In the genomic region with DNA sequence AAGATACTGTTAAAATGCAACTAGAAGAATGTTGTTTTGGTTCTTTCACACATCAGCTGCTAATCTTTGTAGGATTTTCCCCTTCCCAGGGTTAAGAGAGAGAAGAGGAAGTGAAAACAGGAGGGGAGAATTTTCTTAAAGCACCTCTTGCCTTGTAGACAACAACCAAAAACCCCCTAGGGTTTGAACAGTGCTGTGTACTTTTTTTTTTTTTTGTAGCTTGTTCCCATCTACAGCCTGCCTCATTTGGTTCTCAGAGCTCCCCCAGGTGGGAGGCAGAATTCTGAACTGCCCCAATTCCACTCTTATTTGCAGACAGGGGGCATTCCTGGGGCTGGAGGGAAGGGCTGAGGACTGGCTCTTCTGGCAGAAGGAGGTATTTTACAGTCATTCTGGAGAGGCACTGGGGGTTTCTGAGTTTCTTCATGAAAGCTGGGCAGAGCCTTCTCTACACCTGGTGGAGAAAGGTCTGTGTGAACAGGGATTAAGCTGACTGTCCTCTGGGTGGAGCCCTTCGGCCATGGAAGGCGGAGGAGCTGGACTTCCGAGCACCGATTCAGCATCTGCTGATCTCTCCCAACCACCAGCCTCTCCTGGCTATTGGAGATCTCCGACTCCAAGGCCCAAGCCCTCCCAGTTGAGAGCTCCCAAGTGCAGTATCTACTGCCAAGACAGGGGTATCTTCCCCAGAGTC, we compare ENCODE assay signal across 1 cellular context.
TF ChIP-seq lines count a peak whose summit lies in the region.

No MANE protein-coding gene starts in this region.

TF ChIP-seq in GM12878, 131 proteins besides CTCF, POLR2A, EP300 and RAD21 (continued from another document and continues in another):
- TF ChIP-seq, protein P1, sequence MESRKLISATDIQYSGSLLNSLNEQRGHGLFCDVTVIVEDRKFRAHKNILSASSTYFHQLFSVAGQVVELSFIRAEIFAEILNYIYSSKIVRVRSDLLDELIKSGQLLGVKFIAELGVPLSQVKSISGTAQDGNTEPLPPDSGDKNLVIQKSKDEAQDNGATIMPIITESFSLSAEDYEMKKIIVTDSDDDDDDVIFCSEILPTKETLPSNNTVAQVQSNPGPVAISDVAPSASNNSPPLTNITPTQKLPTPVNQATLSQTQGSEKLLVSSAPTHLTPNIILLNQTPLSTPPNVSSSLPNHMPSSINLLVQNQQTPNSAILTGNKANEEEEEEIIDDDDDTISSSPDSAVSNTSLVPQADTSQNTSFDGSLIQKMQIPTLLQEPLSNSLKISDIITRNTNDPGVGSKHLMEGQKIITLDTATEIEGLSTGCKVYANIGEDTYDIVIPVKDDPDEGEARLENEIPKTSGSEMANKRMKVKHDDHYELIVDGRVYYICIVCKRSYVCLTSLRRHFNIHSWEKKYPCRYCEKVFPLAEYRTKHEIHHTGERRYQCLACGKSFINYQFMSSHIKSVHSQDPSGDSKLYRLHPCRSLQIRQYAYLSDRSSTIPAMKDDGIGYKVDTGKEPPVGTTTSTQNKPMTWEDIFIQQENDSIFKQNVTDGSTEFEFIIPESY (IDR thresholded peaks at IDR 0.05) = no peak
- TF ChIP-seq CHD4 (IDR thresholded peaks at IDR 0.05) (no peak), NFIC (IDR thresholded peaks at IDR 0.05; ENCODE audit: low read depth, low read length) (peak; percentile 98), RB1 (IDR thresholded peaks at IDR 0.05; ENCODE audit: borderline replicate concordance) (0 out of 2 replicates have a peak, but pooled peaks have one; percentile 17), CBX3 (IDR thresholded peaks at IDR 0.05; ENCODE audit: borderline replicate concordance, low read depth) (no peak), IRF4 (IDR thresholded peaks at IDR 0.05; ENCODE audit: low read depth, low read length) (peak; percentile 86), MXI1 (IDR thresholded peaks at IDR 0.05; ENCODE audit: low read depth, low read length) (peak; percentile 81; the same call in 1 of the 2 replicates), SREBF2 (IDR thresholded peaks at IDR 0.05; ENCODE audit: low read length) (no peak), SMC3 (IDR thresholded peaks at IDR 0.05; ENCODE audit: borderline replicate concordance, low read length) (peak; percentile 65), MEF2A (IDR thresholded peaks at IDR 0.05; ENCODE audit: insufficient read depth, low read depth, low read length) (peak; percentile 90), RCOR1 (conservative IDR thresholded peaks at IDR 0.05; ENCODE audit: low read depth, low read length) (peak; percentile 29; the same call in 1 of the 2 replicates), EED (IDR thresholded peaks at IDR 0.05; ENCODE audit: low read depth) (peak; percentile 93), CHD2 (IDR thresholded peaks at IDR 0.05; ENCODE audit: borderline replicate concordance, low read depth, low read length) (peak; percentile 72), NFXL1 (IDR thresholded peaks at IDR 0.05; ENCODE audit: borderline replicate concordance) (no peak), NR2F1 (conservative IDR thresholded peaks at IDR 0.05) (peak; percentile 58), JUNB (IDR thresholded peaks at IDR 0.05) (peak; percentile 62), HCFC1 (IDR thresholded peaks at IDR 0.05; ENCODE audit: low read length) (no peak; the same call in 1 of the 2 replicates), IKZF2 (IDR thresholded peaks at IDR 0.05) (peak; percentile 97), ZNF384 (IDR thresholded peaks at IDR 0.05; ENCODE audit: borderline replicate concordance, low read depth, low read length) (peak; percentile 99), ZBED1 (IDR thresholded peaks at IDR 0.05; ENCODE audit: borderline replicate concordance) (peak; percentile 94; the same call in 1 of the 2 replicates), CBX5 (IDR thresholded peaks at IDR 0.05; ENCODE audit: low read depth) (no peak; the same call in 1 of the 2 replicates), NR2C2 (IDR thresholded peaks at IDR 0.05; ENCODE audit: borderline replicate concordance, control insufficient read depth, insufficient read length, low read depth) (no peak), HDAC2 (IDR thresholded peaks at IDR 0.05) (no peak), RAD51 (IDR thresholded peaks at IDR 0.05) (no peak; the same call in none of the 2 replicates), SIX5 (IDR thresholded peaks at IDR 0.05; ENCODE audit: low read depth, low read length, severe bottlenecking) (no peak), TAF1 (IDR thresholded peaks at IDR 0.05; ENCODE audit: borderline replicate concordance, low read depth, low read length) (peak; percentile 8; the same call in 1 of the 2 replicates), YBX1 (IDR thresholded peaks at IDR 0.05) (0 out of 2 replicates have a peak, but pooled peaks have one; percentile 19), BHLHE40 (IDR thresholded peaks at IDR 0.05; ENCODE audit: borderline replicate concordance in 1 of 2, low read depth in 2 of 2, low read length in 1 of 2) (peak; percentile 81 to 85), MTA3 (IDR thresholded peaks at IDR 0.05; ENCODE audit: borderline replicate concordance, low read length) (peak; percentile 67; the same call in 1 of the 2 replicates), EGR1 (IDR thresholded peaks at IDR 0.05; ENCODE audit: borderline replicate concordance in 1 of 2, low read depth in 2 of 2, low read length in 2 of 2) (no peak), ETV6 (conservative IDR thresholded peaks at IDR 0.05 in 1 of 2, IDR thresholded peaks at IDR 0.05 in 1 of 2; ENCODE audit: borderline replicate concordance in 1 of 2, low read depth in 1 of 2) (peak in 1 of 2 experiments; percentile 63; a peak in 1 of 4 replicates), PAX5 (IDR thresholded peaks at IDR 0.05; ENCODE audit: borderline replicate concordance, low read depth, low read length) (peak; percentile 71; the same call in 1 of the 2 replicates), ZNF622 (IDR thresholded peaks at IDR 0.05) (no peak), YY1 (IDR thresholded peaks at IDR 0.05; ENCODE audit: low read depth, low read length) (0 out of 2 replicates have a peak, but pooled peaks have one; percentile 28), ZSCAN29 (IDR thresholded peaks at IDR 0.05) (0 out of 2 replicates have a peak, but pooled peaks have one; percentile 4), RELA (IDR thresholded peaks at IDR 0.05; ENCODE audit: borderline replicate concordance, partially characterized antibody) (peak; percentile 99), SP1 (IDR thresholded peaks at IDR 0.05; ENCODE audit: low read depth, low read length) (no peak)
- TF ChIP-seq, protein P2, sequence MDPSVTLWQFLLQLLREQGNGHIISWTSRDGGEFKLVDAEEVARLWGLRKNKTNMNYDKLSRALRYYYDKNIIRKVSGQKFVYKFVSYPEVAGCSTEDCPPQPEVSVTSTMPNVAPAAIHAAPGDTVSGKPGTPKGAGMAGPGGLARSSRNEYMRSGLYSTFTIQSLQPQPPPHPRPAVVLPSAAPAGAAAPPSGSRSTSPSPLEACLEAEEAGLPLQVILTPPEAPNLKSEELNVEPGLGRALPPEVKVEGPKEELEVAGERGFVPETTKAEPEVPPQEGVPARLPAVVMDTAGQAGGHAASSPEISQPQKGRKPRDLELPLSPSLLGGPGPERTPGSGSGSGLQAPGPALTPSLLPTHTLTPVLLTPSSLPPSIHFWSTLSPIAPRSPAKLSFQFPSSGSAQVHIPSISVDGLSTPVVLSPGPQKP (IDR thresholded peaks at IDR 0.05; ENCODE audit: low read depth, low read length) = no peak
- TF ChIP-seq, protein P3, sequence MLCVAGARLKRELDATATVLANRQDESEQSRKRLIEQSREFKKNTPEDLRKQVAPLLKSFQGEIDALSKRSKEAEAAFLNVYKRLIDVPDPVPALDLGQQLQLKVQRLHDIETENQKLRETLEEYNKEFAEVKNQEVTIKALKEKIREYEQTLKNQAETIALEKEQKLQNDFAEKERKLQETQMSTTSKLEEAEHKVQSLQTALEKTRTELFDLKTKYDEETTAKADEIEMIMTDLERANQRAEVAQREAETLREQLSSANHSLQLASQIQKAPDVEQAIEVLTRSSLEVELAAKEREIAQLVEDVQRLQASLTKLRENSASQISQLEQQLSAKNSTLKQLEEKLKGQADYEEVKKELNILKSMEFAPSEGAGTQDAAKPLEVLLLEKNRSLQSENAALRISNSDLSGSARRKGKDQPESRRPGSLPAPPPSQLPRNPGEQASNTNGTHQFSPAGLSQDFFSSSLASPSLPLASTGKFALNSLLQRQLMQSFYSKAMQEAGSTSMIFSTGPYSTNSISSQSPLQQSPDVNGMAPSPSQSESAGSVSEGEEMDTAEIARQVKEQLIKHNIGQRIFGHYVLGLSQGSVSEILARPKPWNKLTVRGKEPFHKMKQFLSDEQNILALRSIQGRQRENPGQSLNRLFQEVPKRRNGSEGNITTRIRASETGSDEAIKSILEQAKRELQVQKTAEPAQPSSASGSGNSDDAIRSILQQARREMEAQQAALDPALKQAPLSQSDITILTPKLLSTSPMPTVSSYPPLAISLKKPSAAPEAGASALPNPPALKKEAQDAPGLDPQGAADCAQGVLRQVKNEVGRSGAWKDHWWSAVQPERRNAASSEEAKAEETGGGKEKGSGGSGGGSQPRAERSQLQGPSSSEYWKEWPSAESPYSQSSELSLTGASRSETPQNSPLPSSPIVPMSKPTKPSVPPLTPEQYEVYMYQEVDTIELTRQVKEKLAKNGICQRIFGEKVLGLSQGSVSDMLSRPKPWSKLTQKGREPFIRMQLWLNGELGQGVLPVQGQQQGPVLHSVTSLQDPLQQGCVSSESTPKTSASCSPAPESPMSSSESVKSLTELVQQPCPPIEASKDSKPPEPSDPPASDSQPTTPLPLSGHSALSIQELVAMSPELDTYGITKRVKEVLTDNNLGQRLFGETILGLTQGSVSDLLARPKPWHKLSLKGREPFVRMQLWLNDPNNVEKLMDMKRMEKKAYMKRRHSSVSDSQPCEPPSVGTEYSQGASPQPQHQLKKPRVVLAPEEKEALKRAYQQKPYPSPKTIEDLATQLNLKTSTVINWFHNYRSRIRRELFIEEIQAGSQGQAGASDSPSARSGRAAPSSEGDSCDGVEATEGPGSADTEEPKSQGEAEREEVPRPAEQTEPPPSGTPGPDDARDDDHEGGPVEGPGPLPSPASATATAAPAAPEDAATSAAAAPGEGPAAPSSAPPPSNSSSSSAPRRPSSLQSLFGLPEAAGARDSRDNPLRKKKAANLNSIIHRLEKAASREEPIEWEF (IDR thresholded peaks at IDR 0.05; ENCODE audit: insufficient replicate concordance, low read depth, low read length) = peak; percentile 100
- TF ChIP-seq, protein P4, sequence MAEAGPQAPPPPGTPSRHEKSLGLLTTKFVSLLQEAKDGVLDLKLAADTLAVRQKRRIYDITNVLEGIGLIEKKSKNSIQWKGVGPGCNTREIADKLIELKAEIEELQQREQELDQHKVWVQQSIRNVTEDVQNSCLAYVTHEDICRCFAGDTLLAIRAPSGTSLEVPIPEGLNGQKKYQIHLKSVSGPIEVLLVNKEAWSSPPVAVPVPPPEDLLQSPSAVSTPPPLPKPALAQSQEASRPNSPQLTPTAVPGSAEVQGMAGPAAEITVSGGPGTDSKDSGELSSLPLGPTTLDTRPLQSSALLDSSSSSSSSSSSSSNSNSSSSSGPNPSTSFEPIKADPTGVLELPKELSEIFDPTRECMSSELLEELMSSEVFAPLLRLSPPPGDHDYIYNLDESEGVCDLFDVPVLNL (IDR thresholded peaks at IDR 0.05; ENCODE audit: low read depth, low read length) = no peak
- TF ChIP-seq, protein P5, sequence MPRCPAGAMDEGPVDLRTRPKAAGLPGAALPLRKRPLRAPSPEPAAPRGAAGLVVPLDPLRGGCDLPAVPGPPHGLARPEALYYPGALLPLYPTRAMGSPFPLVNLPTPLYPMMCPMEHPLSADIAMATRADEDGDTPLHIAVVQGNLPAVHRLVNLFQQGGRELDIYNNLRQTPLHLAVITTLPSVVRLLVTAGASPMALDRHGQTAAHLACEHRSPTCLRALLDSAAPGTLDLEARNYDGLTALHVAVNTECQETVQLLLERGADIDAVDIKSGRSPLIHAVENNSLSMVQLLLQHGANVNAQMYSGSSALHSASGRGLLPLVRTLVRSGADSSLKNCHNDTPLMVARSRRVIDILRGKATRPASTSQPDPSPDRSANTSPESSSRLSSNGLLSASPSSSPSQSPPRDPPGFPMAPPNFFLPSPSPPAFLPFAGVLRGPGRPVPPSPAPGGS (IDR thresholded peaks at IDR 0.05; ENCODE audit: borderline replicate concordance, insufficient read depth, low read depth, low read length, poor library complexity, severe bottlenecking) = peak; percentile 100
- TF ChIP-seq, protein P6, sequence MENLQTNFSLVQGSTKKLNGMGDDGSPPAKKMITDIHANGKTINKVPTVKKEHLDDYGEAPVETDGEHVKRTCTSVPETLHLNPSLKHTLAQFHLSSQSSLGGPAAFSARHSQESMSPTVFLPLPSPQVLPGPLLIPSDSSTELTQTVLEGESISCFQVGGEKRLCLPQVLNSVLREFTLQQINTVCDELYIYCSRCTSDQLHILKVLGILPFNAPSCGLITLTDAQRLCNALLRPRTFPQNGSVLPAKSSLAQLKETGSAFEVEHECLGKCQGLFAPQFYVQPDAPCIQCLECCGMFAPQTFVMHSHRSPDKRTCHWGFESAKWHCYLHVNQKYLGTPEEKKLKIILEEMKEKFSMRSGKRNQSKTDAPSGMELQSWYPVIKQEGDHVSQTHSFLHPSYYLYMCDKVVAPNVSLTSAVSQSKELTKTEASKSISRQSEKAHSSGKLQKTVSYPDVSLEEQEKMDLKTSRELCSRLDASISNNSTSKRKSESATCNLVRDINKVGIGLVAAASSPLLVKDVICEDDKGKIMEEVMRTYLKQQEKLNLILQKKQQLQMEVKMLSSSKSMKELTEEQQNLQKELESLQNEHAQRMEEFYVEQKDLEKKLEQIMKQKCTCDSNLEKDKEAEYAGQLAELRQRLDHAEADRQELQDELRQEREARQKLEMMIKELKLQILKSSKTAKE (IDR thresholded peaks at IDR 0.05; ENCODE audit: low read depth, poor library complexity, severe bottlenecking) = peak; percentile 96
- TF ChIP-seq, protein P7, sequence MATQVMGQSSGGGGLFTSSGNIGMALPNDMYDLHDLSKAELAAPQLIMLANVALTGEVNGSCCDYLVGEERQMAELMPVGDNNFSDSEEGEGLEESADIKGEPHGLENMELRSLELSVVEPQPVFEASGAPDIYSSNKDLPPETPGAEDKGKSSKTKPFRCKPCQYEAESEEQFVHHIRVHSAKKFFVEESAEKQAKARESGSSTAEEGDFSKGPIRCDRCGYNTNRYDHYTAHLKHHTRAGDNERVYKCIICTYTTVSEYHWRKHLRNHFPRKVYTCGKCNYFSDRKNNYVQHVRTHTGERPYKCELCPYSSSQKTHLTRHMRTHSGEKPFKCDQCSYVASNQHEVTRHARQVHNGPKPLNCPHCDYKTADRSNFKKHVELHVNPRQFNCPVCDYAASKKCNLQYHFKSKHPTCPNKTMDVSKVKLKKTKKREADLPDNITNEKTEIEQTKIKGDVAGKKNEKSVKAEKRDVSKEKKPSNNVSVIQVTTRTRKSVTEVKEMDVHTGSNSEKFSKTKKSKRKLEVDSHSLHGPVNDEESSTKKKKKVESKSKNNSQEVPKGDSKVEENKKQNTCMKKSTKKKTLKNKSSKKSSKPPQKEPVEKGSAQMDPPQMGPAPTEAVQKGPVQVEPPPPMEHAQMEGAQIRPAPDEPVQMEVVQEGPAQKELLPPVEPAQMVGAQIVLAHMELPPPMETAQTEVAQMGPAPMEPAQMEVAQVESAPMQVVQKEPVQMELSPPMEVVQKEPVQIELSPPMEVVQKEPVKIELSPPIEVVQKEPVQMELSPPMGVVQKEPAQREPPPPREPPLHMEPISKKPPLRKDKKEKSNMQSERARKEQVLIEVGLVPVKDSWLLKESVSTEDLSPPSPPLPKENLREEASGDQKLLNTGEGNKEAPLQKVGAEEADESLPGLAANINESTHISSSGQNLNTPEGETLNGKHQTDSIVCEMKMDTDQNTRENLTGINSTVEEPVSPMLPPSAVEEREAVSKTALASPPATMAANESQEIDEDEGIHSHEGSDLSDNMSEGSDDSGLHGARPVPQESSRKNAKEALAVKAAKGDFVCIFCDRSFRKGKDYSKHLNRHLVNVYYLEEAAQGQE (IDR thresholded peaks at IDR 0.05; ENCODE audit: low read depth, low read length) = no peak
- TF ChIP-seq, protein P8, sequence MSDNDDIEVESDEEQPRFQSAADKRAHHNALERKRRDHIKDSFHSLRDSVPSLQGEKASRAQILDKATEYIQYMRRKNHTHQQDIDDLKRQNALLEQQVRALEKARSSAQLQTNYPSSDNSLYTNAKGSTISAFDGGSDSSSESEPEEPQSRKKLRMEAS (IDR thresholded peaks at IDR 0.05; ENCODE audit: low read depth, low read length) = peak; percentile 69; the same call in 1 of the 2 replicates
